8 cellular contexts compared by ENCODE assay signal in the genomic region with DNA sequence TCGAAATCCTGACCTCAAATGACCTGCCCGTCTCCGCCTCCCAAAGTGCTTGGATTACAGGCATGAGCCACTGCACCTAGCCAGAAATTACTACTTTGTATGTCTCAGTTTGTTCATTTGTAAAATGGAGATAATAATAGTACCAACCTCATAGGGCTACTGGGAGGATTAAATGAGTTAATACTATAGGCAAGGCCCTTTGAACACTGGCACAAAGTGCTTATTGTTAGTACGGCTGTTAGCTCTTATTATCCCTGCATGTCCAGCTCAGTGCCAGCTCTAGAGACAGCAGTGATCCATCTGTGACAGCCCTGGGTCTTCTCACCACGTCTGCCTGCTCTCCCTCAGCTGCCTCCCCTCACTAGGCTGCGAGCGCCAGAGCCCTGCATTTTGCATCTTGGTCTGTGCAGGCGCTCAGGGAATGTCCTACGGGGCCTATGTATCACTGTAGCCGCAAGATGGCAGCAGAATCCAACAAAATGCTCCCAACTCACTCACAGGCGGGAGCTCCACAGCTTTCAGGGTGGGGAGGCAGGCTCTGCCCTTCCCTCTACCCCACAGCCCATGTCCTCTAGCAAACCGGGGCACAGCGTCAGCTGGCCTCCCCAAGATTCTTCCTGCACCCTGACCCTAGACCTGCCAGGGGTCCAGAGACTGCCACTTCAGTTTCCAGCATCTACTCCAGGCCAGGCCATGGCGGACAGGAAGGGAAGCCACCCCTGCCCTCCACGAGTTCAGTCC. TPM values are rescaled to one million over a fixed set of nuclear protein-coding genes. Genes with fewer than 3 reads are reported as not detected.
DNase-seq lines count a peak whose midpoint lies in the region; TF ChIP-seq lines count a peak whose summit lies in the region.

No MANE protein-coding gene starts in this region.

- no peaks in the 10 kb centered on the region for H3K36me3 Mint-ChIP-seq in activated naive CD4-positive, alpha-beta T cell treated with anti-CD3 and anti-CD28 coated beads, Interleukin-2, amount 10 ng/mL, durations not matched to agents 7 days and 5 days
- H3K36me3 Mint-ChIP-seq in glutamatergic neuron (ENCODE audit: unreplicated experiment): no peaks in the 10 kb centered on the region

- H3K9me3 Mint-ChIP-seq in activated naive CD4-positive, alpha-beta T cell treated with anti-CD3 and anti-CD28 coated beads, Interleukin-2, amount 10 ng/mL, durations not matched to agents 7 days and 5 days: no peaks in the 10 kb centered on the region
- H3K9me3 Mint-ChIP-seq in glutamatergic neuron (ENCODE audit: unreplicated experiment): peaks cover 3% of the 10 kb centered on the region

- TF ChIP-seq CTCF in GM10248 (IDR thresholded peaks at IDR 0.05; ENCODE audit: control extremely low read depth, extremely low read depth, low read depth, missing control alignments): peak; percentile 82
- peak; percentile 64 for TF ChIP-seq CTCF in glutamatergic neuron (IDR thresholded peaks at IDR 0.05; ENCODE audit: partially characterized antibody, unreplicated experiment)

- CTCF ChIA-PET in GM10248 (lab: Yijun Ruan, JAX): interaction anchor here (0.6 to 9.8 kb wide), 64 partner anchors 10 to 829 kb away, joined by 3 to 173 read pairs (median 4); partner anchors contain the start of genes AKNA, ATP6V1G1 and TEX53
- CTCF ChIA-PET in activated naive CD4-positive, alpha-beta T cell treated with anti-CD3 and anti-CD28 coated beads, Interleukin-2, amount 10 ng/mL, durations not matched to agents 7 days and 5 days (lab: Charles Lee): interaction anchor here (0.6 to 9.6 kb wide), 41 partner anchors 9 to 602 kb away, joined by 3 to 206 read pairs (median 4); partner anchors contain the start of genes AKNA, ATP6V1G1 and WHRN

- no peak overlapping the region for H3K4me3 Mint-ChIP-seq in activated naive CD4-positive, alpha-beta T cell treated with anti-CD3 and anti-CD28 coated beads, Interleukin-2, amount 10 ng/mL, durations not matched to agents 7 days and 5 days
- H3K4me3 Mint-ChIP-seq in glutamatergic neuron (ENCODE audit: unreplicated experiment): no peak overlapping the region

- POLR2A ChIA-PET in GM10248 (lab: Yijun Ruan, JAX): interaction anchor here (0.6 to 1.2 kb wide), 2 partner anchors 194 to 248 kb away, joined by 3 to 6 read pairs; no protein-coding TSS in a partner anchor

- H3K4me1 Mint-ChIP-seq in activated naive CD4-positive, alpha-beta T cell treated with anti-CD3 and anti-CD28 coated beads, Interleukin-2, amount 10 ng/mL, durations not matched to agents 7 days and 5 days: peaks cover 5% of the 10 kb centered on the region
- H3K4me1 Mint-ChIP-seq in glutamatergic neuron (ENCODE audit: low read depth, unreplicated experiment): peaks cover 9% of the 10 kb centered on the region

- intact Hi-C loops in posterior vena cava (cut with DNase I): no loop called here

- H3K27me3 Mint-ChIP-seq in activated naive CD4-positive, alpha-beta T cell treated with anti-CD3 and anti-CD28 coated beads, Interleukin-2, amount 10 ng/mL, durations not matched to agents 7 days and 5 days: peaks cover 32% of the 10 kb centered on the region
- H3K27me3 Mint-ChIP-seq in glutamatergic neuron (ENCODE audit: unreplicated experiment): peaks cover 3% of the 10 kb centered on the region

- no peak overlapping the region for H3K27ac Mint-ChIP-seq in activated naive CD4-positive, alpha-beta T cell treated with anti-CD3 and anti-CD28 coated beads, Interleukin-2, amount 10 ng/mL, durations not matched to agents 7 days and 5 days
- H3K27ac Mint-ChIP-seq in glutamatergic neuron (ENCODE audit: unreplicated experiment): no peak overlapping the region

- DNase-seq in GM10248 (ENCODE audit: extremely low spot score): peak; percentile 88
- DNase-seq in H4 (ENCODE audit: low spot score): peak; percentile 64
- peak; percentile 71 for DNase-seq in LHCN-M2 (ENCODE audit: low read depth)
- DNase-seq in SK-MEL-5 (ENCODE audit: low read depth, low spot score): peak; percentile 89
- peak; percentile 89 for DNase-seq in activated naive CD4-positive, alpha-beta T cell treated with anti-CD3 and anti-CD28 coated beads, Interleukin-2, amount 10 ng/mL, durations not matched to agents 7 days and 5 days
- peak; percentile 83 for DNase-seq in glutamatergic neuron
- DNase-seq in posterior vena cava (ENCODE audit: low spot score): peak; percentile 91
- no peak for DNase-seq in NCI-H345 (lab: John Stamatoyannopoulos, UW)

- in situ Hi-C loops in SK-MEL-5 (cut with HindIII; ENCODE audit: low pct_unique_long_range_greater_than_20kb, low sequenced_read_pairs): no loop called here

RNA-seq across cellular contexts. Expression of gene AKNA, which starts 17.7 kb away (rescaled TPM):
- total RNA-seq in H4 (2014; rRNA removed; shearing (Covaris generic)): 2.3 and 3.4 TPM in 2 replicates
- total RNA-seq in LHCN-M2 (2014; rRNA removed): 3.3 and 3.7 TPM in 2 replicates
- polyA plus RNA-seq in LHCN-M2 (2012): 3.2 TPM
- total RNA-seq in SK-MEL-5 (2014; rRNA removed; shearing (Covaris generic)): 5.5 and 6.0 TPM in 2 replicates
- 24.1 and 27.8 TPM in 2 replicates for polyA plus RNA-seq in SK-MEL-5 (2015; cell fraction: cytosol; rRNA removed)
- 22.0 and 33.7 TPM in 2 replicates for polyA plus RNA-seq in SK-MEL-5 (2015; cell fraction: nucleus; rRNA removed)
- 32.6 TPM for total RNA-seq in glutamatergic neuron (ENCODE audit: unreplicated experiment)
- 10 to 100 TPM; 23.8 to 32.4 TPM for total RNA-seq in posterior vena cava
